9 cellular contexts compared by ENCODE assay signal in the genomic region with DNA sequence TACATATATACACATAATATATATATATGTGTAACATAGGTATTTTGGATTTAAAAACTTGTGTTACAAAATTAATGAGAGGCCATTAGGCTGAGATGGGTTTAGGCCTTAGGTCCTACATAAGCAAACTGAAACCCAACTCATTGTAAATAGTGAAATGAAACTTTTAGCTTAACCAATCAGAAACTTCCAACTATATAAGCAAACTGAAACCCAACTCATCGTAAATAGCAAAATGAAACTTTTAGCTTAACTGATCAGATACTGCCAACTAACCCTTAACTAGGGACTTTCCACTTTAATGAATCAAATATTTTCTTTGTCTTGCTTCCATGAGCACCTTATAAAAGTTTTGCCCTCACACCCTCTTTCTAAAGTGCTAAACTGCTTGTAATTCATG. TPM values are rescaled to one million over a fixed set of nuclear protein-coding genes. Genes with fewer than 3 reads are reported as not detected.
DNase-seq lines count a peak whose midpoint lies in the region; ATAC-seq and TF ChIP-seq lines count a peak whose summit lies in the region.
"Had no signal": no experiment of that assay in that cellular context is flagged by ENCODE, and none has a peak within 500 bp of the region (broad histone marks: within the 10 kb centered on the region; RNA-seq: fewer than 3 reads in every experiment).

No MANE protein-coding gene starts in this region.

- H3K9me3 Mint-ChIP-seq in CD4-positive, alpha-beta T cell: peaks cover 10% of the 10 kb centered on the region

- H2AFZ ChIP-seq in OCI-LY3 (ENCODE audit: low read depth, low read length) (no peak overlapping the region), trophoblast cell (ENCODE audit: insufficient read depth, low read length, poor library complexity) (no peak overlapping the region)

- H3K23ac ChIP-seq in trophoblast cell (ENCODE audit: low read length): no peak overlapping the region

- no peak overlapping the region for H3K27ac ChIP-seq in CD4-positive, alpha-beta T cell (ENCODE audit: low read depth, low read length)
- peak overlapping the region; percentile 89 for H3K27ac ChIP-seq in OCI-LY3 (ENCODE audit: low read length)
- no peak overlapping the region for H3K27ac ChIP-seq in trophoblast cell (ENCODE audit: low read depth, low read length)
- H3K27ac ChIP-seq: heart left ventricle had no signal

- H3K18ac ChIP-seq in trophoblast cell (ENCODE audit: low read length): no peak overlapping the region

- no peak overlapping the region for H3K4me3 Mint-ChIP-seq in CD4-positive, alpha-beta T cell

- no peaks in the 10 kb centered on the region for H3K36me3 Mint-ChIP-seq in CD4-positive, alpha-beta T cell (ENCODE audit: low read depth)

- no peak overlapping the region for H3K27ac Mint-ChIP-seq in CD4-positive, alpha-beta T cell

- H3K4me3 ChIP-seq in OCI-LY3 (ENCODE audit: low read length): no peak overlapping the region
- H3K4me3 ChIP-seq in trophoblast cell (ENCODE audit: low read depth, low read length): no peak overlapping the region

- TF ChIP-seq CTCF in CD4-positive, alpha-beta T cell (IDR thresholded peaks at IDR 0.05): no peak
- no peak for TF ChIP-seq CTCF in OCI-LY3 (IDR thresholded peaks at IDR 0.05; ENCODE audit: low read depth, low read length)

- POLR2A ChIA-PET in CD4-positive, alpha-beta T cell (lab: Charles Lee): no interaction called here

- intact Hi-C loops in CD4-positive, alpha-beta T cell (cut with DNase I, micrococcal nuclease): no loop called here

- H3K4ac ChIP-seq in trophoblast cell (ENCODE audit: low read depth, low read length): no peak overlapping the region

- H3K4me1 ChIP-seq in OCI-LY3 (ENCODE audit: low read length) (peaks cover 26% of the 10 kb centered on the region), trophoblast cell (ENCODE audit: control insufficient read depth in 1 of 2, insufficient read depth in 2 of 2, low read length in 2 of 2) (no peaks in the 10 kb centered on the region)
- H3K4me1 ChIP-seq: heart left ventricle had no signal

- peaks cover 11% of the 10 kb centered on the region for H3K4me1 Mint-ChIP-seq in CD4-positive, alpha-beta T cell (ENCODE audit: low read depth)

- H3K27me3 Mint-ChIP-seq in CD4-positive, alpha-beta T cell: no peaks in the 10 kb centered on the region

- H4K91ac ChIP-seq in trophoblast cell (ENCODE audit: low read depth, low read length): no peak overlapping the region

- no peak overlapping the region for H2BK12ac ChIP-seq in trophoblast cell (ENCODE audit: low read length)

- H3K79me1 ChIP-seq in trophoblast cell (ENCODE audit: low read length): no peaks in the 10 kb centered on the region

- H3K36me3 ChIP-seq in OCI-LY3 (replicated peaks; ENCODE audit: low read depth, low read length) (peaks cover 24% of the 10 kb centered on the region), trophoblast cell (ENCODE audit: control insufficient read depth in 1 of 2, insufficient read depth in 2 of 2, low read length in 2 of 2) (no peaks in the 10 kb centered on the region)
- H3K36me3 ChIP-seq: heart left ventricle had no signal

- peak overlapping the region; percentile 38 for H3K9ac ChIP-seq in OCI-LY3 (ENCODE audit: low read length)
- no peak overlapping the region for H3K9ac ChIP-seq in trophoblast cell (ENCODE audit: low read length)

- no CpG with 5 or more reads among the region's 1 CpG for WGBS in trophoblast cell (ENCODE audit: extremely low coverage, insufficient coverage, insufficient read length)

- H3K27me3 ChIP-seq in CD4-positive, alpha-beta T cell (ENCODE audit: control insufficient read depth, insufficient read depth, low read length): no peaks in the 10 kb centered on the region
- H3K27me3 ChIP-seq in OCI-LY3 (ENCODE audit: low read depth, low read length) (no peaks in the 10 kb centered on the region), trophoblast cell (ENCODE audit: insufficient read depth, low read length) (no peaks in the 10 kb centered on the region)
- H3K27me3 ChIP-seq: heart left ventricle had no signal

- H4K8ac ChIP-seq in trophoblast cell (ENCODE audit: low read depth, low read length): no peak overlapping the region

- H2AK5ac ChIP-seq in trophoblast cell (ENCODE audit: low read length): no peak overlapping the region

- H4K20me1 ChIP-seq in OCI-LY3 (ENCODE audit: insufficient read depth, low read length): no peaks in the 10 kb centered on the region

- no peak for DNase-seq in CD4-positive, alpha-beta T cell
- DNase-seq in NCI-H2029 treated with DMSO at 0.1 percent for 48 hours (lab: John Stamatoyannopoulos, UW) (no peak), amygdala (lab: John Stamatoyannopoulos, UW) (no peak), trophoblast cell (no peak), DMS53 treated with DMSO at 0.1 percent for 48 hours (lab: John Stamatoyannopoulos, UW; ENCODE audit: unreplicated experiment) (no peak)
- DNase-seq: heart left ventricle had no signal

- H3K9me3 ChIP-seq in CD4-positive, alpha-beta T cell (ENCODE audit: control insufficient read depth, low read length): no peaks in the 10 kb centered on the region
- H3K9me3 ChIP-seq in OCI-LY3 (ENCODE audit: insufficient read depth, low read length): peaks cover 19% of the 10 kb centered on the region
- H3K9me3 ChIP-seq in trophoblast cell (ENCODE audit: insufficient read depth, low read depth, low read length): peaks cover 7% of the 10 kb centered on the region

- H2BK120ac ChIP-seq in trophoblast cell (ENCODE audit: insufficient read depth, low read length, poor library complexity): no peak overlapping the region

- H3K79me2 ChIP-seq in OCI-LY3 (ENCODE audit: low read length) (no peaks in the 10 kb centered on the region), trophoblast cell (ENCODE audit: control insufficient read depth, insufficient read depth, low read length, poor library complexity) (no peaks in the 10 kb centered on the region)

- no peak overlapping the region for H2BK5ac ChIP-seq in trophoblast cell (ENCODE audit: low read depth, low read length, poor library complexity)

- H3K4me2 ChIP-seq in OCI-LY3 (ENCODE audit: low read length): peak overlapping the region; percentile 34; the same call in 1 of the 2 replicates
- H3K4me2 ChIP-seq in trophoblast cell (ENCODE audit: low read length): no peak overlapping the region

- CTCF ChIA-PET in CD4-positive, alpha-beta T cell (lab: Charles Lee): no interaction called here

- peak; percentile 34 for ATAC-seq in CD4-positive, alpha-beta T cell (ENCODE audit: poor library complexity)
- peak; percentile 90 for ATAC-seq in GM19328 (IDR thresholded peaks at IDR 0.05; ENCODE audit: unreplicated experiment)
- peak; percentile 93 for ATAC-seq in HG02943 (IDR thresholded peaks at IDR 0.05; ENCODE audit: low read depth, unreplicated experiment)
- ATAC-seq: heart left ventricle had no signal

- no peak overlapping the region for H3K14ac ChIP-seq in trophoblast cell (ENCODE audit: low read length)

- no peak overlapping the region for H4K12ac ChIP-seq in trophoblast cell (ENCODE audit: low read depth, low read length)

RNA-seq across cellular contexts. Expression of a gene that starts 17.3 kb away (rescaled TPM):
- 1 to 10 TPM; 7.9 to 8.5 TPM for total RNA-seq in CD4-positive, alpha-beta T cell
- not detected in 2 replicates for polyA plus RNA-seq in trophoblast cell (2013)

RNA-seq across cellular contexts. Expression of a gene that starts 47.7 kb away (rescaled TPM):
- 10 to 100 TPM; 19.1 to 21.5 TPM for total RNA-seq in CD4-positive, alpha-beta T cell
- polyA plus RNA-seq in trophoblast cell (2013): 0.01 TPM in 2 replicates

Comparison
In these comparisons a context has a peak if more than half of its experiments do, and no peak if none do; other contexts are left out.
1. ATAC-seq: peak in every context shown above with its lines; median percentile 93 in HG02943; 90 in GM19328; 34 in CD4-positive, alpha-beta T cell.